22 cellular contexts compared by ENCODE assay signal in genomic region chr3:170780471-170780870, GRCh38.
"Had no signal": no experiment of that assay in that cellular context is flagged by ENCODE, and none has a peak within 500 bp of the region (broad histone marks: within the 10 kb centered on the region; RNA-seq: fewer than 3 reads in every experiment).

No MANE protein-coding gene starts in this region.

- FAIRE-seq: colon, endothelial cell of umbilical vein, frontal cortex, kidney had no signal

- ATAC-seq: gastroesophageal sphincter, heart left ventricle, left colon, lower lobe of right lung had no signal

- H3K4me2 ChIP-seq: hepatocyte had no signal

- H3K27ac ChIP-seq: coronary artery, dorsolateral prefrontal cortex, esophagus muscularis mucosa, foreskin keratinocyte, gastroesophageal sphincter, heart left ventricle, hepatocyte, left ventricle myocardium inferior, lower lobe of right lung had no signal

- H3K79me2 ChIP-seq: hepatocyte had no signal

- DNase-seq: dermis blood vessel endothelial cell; dorsolateral prefrontal cortex; effector CD4-positive, alpha-beta T cell; effector memory CD4-positive, alpha-beta T cell; heart left ventricle; hypothalamus; immature natural killer cell; islet precursor cell; kidney; kidney glomerular epithelial cell; left colon; left ventricle myocardium inferior; lower lobe of right lung; naive B cell had no signal

- H3K4me1 ChIP-seq: esophagus muscularis mucosa, gastroesophageal sphincter, heart left ventricle, left ventricle myocardium inferior, lower lobe of right lung had no signal

- H2AFZ ChIP-seq: hepatocyte had no signal

- H3K4me3 ChIP-seq: coronary artery, dorsolateral prefrontal cortex, esophagus muscularis mucosa, gastroesophageal sphincter, heart left ventricle, hepatocyte, left ventricle myocardium inferior, lower lobe of right lung had no signal

- H3K9me3 ChIP-seq: lower lobe of right lung had no signal

- H3K36me3 ChIP-seq: esophagus muscularis mucosa, gastroesophageal sphincter, heart left ventricle, left ventricle myocardium inferior, lower lobe of right lung had no signal

- H3K27me3 ChIP-seq: dorsolateral prefrontal cortex, esophagus muscularis mucosa, foreskin keratinocyte, heart left ventricle, hepatocyte had no signal
